15 cellular contexts compared by ENCODE assay signal in genomic region chr4:94610140-94610539, GRCh38.
A peak's percentile ranks its signal among the peaks of the same experiment; 100 is the strongest.
DNase-seq lines count a peak whose midpoint lies in the region; ATAC-seq lines count a peak whose summit lies in the region.
"Had no signal": no experiment of that assay in that cellular context is flagged by ENCODE, and none has a peak within 500 bp of the region (broad histone marks: within the 10 kb centered on the region; RNA-seq: fewer than 3 reads in every experiment).

No MANE protein-coding gene starts in this region.

- H3K27me3 Mint-ChIP-seq in activated T-cell treated with anti-CD3 and anti-CD28 coated beads, Interleukin-2, amount 50 U/mL, for 72 hours (ENCODE audit: low read depth), result no peaks in the 10 kb centered on the region
- H3K27me3 Mint-ChIP-seq in stimulated activated naive CD8-positive, alpha-beta T cell treated with anti-CD3 and anti-CD28 coated beads, Interleukin-15, amount 100 ng/mL, for 72 hours, result no peaks in the 10 kb centered on the region
- no peaks in the 10 kb centered on the region for H3K27me3 Mint-ChIP-seq in naive thymus-derived CD8-positive, alpha-beta T cell
- H3K27me3 Mint-ChIP-seq: CD4-positive, CD25-positive, alpha-beta regulatory T cell had no signal

- no peaks in the 10 kb centered on the region for H3K36me3 Mint-ChIP-seq in activated T-cell treated with anti-CD3 and anti-CD28 coated beads, Interleukin-2, amount 50 U/mL, for 72 hours (ENCODE audit: insufficient read depth in 2 of 2)
- H3K36me3 Mint-ChIP-seq in naive thymus-derived CD8-positive, alpha-beta T cell, result no peaks in the 10 kb centered on the region
- H3K36me3 Mint-ChIP-seq: CD4-positive, CD25-positive, alpha-beta regulatory T cell had no signal

- no peaks in the 10 kb centered on the region for H3K9me3 Mint-ChIP-seq in activated T-cell treated with anti-CD3 and anti-CD28 coated beads, Interleukin-2, amount 50 U/mL, for 72 hours
- no peaks in the 10 kb centered on the region for H3K9me3 Mint-ChIP-seq in stimulated activated naive CD8-positive, alpha-beta T cell treated with anti-CD3 and anti-CD28 coated beads, Interleukin-15, amount 100 ng/mL, for 72 hours
- H3K9me3 Mint-ChIP-seq in naive thymus-derived CD8-positive, alpha-beta T cell, result no peaks in the 10 kb centered on the region
- H3K9me3 Mint-ChIP-seq: CD4-positive, CD25-positive, alpha-beta regulatory T cell; GM23338 had no signal

- no peak for DNase-seq in activated T-cell treated with anti-CD3 and anti-CD28 coated beads, Interleukin-2, amount 50 U/mL, for 72 hours
- no peak for DNase-seq in activated T-cell treated with anti-CD3 and anti-CD28 coated beads, Interleukin-2, amount 50 U/mL, for 48 hours
- DNase-seq in stimulated activated naive CD8-positive, alpha-beta T cell treated with anti-CD3 and anti-CD28 coated beads, Interleukin-15, amount 100 ng/mL, for 72 hours, result no peak
- no peak for DNase-seq in stimulated activated naive CD8-positive, alpha-beta T cell treated with anti-CD3 and anti-CD28 coated beads, Interleukin-15, Interleukin-2, amounts not matched to agents 100 U/mL and 50 U/mL, for 24 hours
- DNase-seq in naive thymus-derived CD8-positive, alpha-beta T cell, result peak in 3 of 10 donors; percentile 2 to 15 (median 10)
- DNase-seq in iPS-NIHi7 (ENCODE audit: extremely low spot score) (no peak), hypothalamus (lab: John Stamatoyannopoulos, UW) (no peak)
- DNase-seq: ACHN; CD4-positive, CD25-positive, alpha-beta regulatory T cell; COR-L47; DMS153; DMS79 treated with DMSO at 0.1 percent for 48 hours; GDM1; H7 had no signal

- POLR2A ChIA-PET in naive thymus-derived CD8-positive, alpha-beta T cell (lab: Charles Lee), result no interaction called here

- H3K4me3 Mint-ChIP-seq in activated T-cell treated with anti-CD3 and anti-CD28 coated beads, Interleukin-2, amount 50 U/mL, for 72 hours, result peak overlapping the region; percentile 17 to 45
- peak overlapping the region; percentile 18 to 58 for H3K4me3 Mint-ChIP-seq in stimulated activated naive CD8-positive, alpha-beta T cell treated with anti-CD3 and anti-CD28 coated beads, Interleukin-15, amount 100 ng/mL, for 72 hours
- H3K4me3 Mint-ChIP-seq in naive thymus-derived CD8-positive, alpha-beta T cell, result peak overlapping the region in 8 of 10 donors; percentile 7 to 35 (median 25)
- H3K4me3 Mint-ChIP-seq: GM23338 had no signal

- no peak overlapping the region for H3K27ac Mint-ChIP-seq in activated T-cell treated with anti-CD3 and anti-CD28 coated beads, Interleukin-2, amount 50 U/mL, for 72 hours
- peak overlapping the region in 1 of 2 donors; percentile 90 for H3K27ac Mint-ChIP-seq in stimulated activated naive CD8-positive, alpha-beta T cell treated with anti-CD3 and anti-CD28 coated beads, Interleukin-15, amount 100 ng/mL, for 72 hours
- peak overlapping the region in 5 of 10 donors; percentile 36 to 84 (median 61) for H3K27ac Mint-ChIP-seq in naive thymus-derived CD8-positive, alpha-beta T cell
- H3K27ac Mint-ChIP-seq: GM23338 had no signal

- H3K4me1 Mint-ChIP-seq in activated T-cell treated with anti-CD3 and anti-CD28 coated beads, Interleukin-2, amount 50 U/mL, for 72 hours (ENCODE audit: low read depth), result peaks cover 12% of the 10 kb centered on the region
- H3K4me1 Mint-ChIP-seq in stimulated activated naive CD8-positive, alpha-beta T cell treated with anti-CD3 and anti-CD28 coated beads, Interleukin-15, amount 100 ng/mL, for 72 hours, result peaks cover 13% of the 10 kb centered on the region
- peaks cover 10 to 16% (median 12%) of the 10 kb centered on the region in 4 donors for H3K4me1 Mint-ChIP-seq in naive thymus-derived CD8-positive, alpha-beta T cell
- H3K4me1 Mint-ChIP-seq: GM23338 had no signal

- no peak for ATAC-seq in activated T-cell treated with anti-CD3 and anti-CD28 coated beads, Interleukin-2, amount 50 U/mL, for 72 hours (replicated peaks in 1 of 2)
- no peak for ATAC-seq in stimulated activated naive CD8-positive, alpha-beta T cell treated with anti-CD3 and anti-CD28 coated beads, Interleukin-15, amount 100 ng/mL, for 72 hours
- no peak for ATAC-seq in stimulated activated naive CD8-positive, alpha-beta T cell treated with anti-CD3 and anti-CD28 coated beads, Interleukin-15, Interleukin-2, amounts not matched to agents 100 U/mL and 50 U/mL, for 24 hours
- peak; percentile 59 to 69 for ATAC-seq in naive thymus-derived CD8-positive, alpha-beta T cell
- ATAC-seq: GM23338 had no signal

Comparison
In these comparisons a context has a peak if more than half of its experiments do, and no peak if none do; other contexts are left out.
1. ATAC-seq: peak in naive thymus-derived CD8-positive, alpha-beta T cell (2 of 2); none in activated T-cell treated with anti-CD3 and anti-CD28 coated beads, Interleukin-2, amount 50 U/mL, for 72 hours (0 of 2), stimulated activated naive CD8-positive, alpha-beta T cell treated with anti-CD3 and anti-CD28 coated beads, Interleukin-15, amount 100 ng/mL, for 72 hours (single experiment) and stimulated activated naive CD8-positive, alpha-beta T cell treated with anti-CD3 and anti-CD28 coated beads, Interleukin-15, Interleukin-2, amounts not matched to agents 100 U/mL and 50 U/mL, for 24 hours (single experiment).
2. Peak in every context shown above with its lines, with median percentiles within 50 percentile points of each other: H3K4me3 Mint-ChIP-seq.